12 cellular contexts compared by ENCODE assay signal in the genomic region with DNA sequence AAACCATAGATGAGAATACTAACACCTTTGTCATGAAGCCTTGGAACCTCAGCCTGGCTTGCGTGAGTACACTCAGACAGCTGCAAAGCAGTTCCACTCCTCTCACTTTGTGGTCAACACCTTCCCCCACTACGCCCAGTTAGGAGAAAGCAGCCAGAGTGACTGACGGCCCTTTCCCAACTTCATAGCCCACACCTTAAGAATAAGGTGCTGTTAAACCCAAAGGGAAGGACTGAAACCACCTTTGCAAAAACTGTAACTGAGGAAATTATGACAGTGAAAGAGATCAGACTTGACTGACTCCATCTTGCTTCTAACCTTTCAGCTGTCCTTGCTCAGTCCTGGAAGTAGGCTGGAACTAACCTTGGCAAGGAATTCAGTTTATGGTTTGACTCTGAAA. TPM values are rescaled to one million over a fixed set of nuclear protein-coding genes. Genes with fewer than 3 reads are reported as not detected.
DNase-seq lines count a peak whose midpoint lies in the region; ATAC-seq and FAIRE-seq lines count a peak whose summit lies in the region.
"Had no signal": no experiment of that assay in that cellular context is flagged by ENCODE, and none has a peak within 500 bp of the region (broad histone marks: within the 10 kb centered on the region; RNA-seq: fewer than 3 reads in every experiment).

No MANE protein-coding gene starts in this region.

- H3K4me3 ChIP-seq in neuronal stem cell (ENCODE audit: low read length in 2 of 2): no peak overlapping the region
- H3K4me3 ChIP-seq: gastroesophageal sphincter had no signal

- WGBS in neuronal stem cell (ENCODE audit: extremely low coverage in 2 of 2, insufficient read length in 2 of 2, insufficient replicate concordance in 1 of 2), 2 donors: no CpG with 5 or more reads among the region's 3 CpGs

- no peak overlapping the region for H2BK5ac ChIP-seq in neuronal stem cell (ENCODE audit: low read length)

- peak; percentile 89 for ATAC-seq in GM19023 (IDR thresholded peaks at IDR 0.05; ENCODE audit: unreplicated experiment)
- ATAC-seq in HG02610 (IDR thresholded peaks at IDR 0.05; ENCODE audit: unreplicated experiment): peak; percentile 95
- ATAC-seq: gastroesophageal sphincter, Panc1 had no signal

- peaks cover 0 to 2% (median 0%) of the 10 kb centered on the region in 3 experiments for H3K27me3 ChIP-seq in neuronal stem cell (ENCODE audit: control insufficient read depth in 3 of 3, insufficient read depth in 3 of 3, low read depth in 1 of 3, low read length in 3 of 3)
- H3K27me3 ChIP-seq: gastroesophageal sphincter had no signal

- no peak overlapping the region for H4K8ac ChIP-seq in neuronal stem cell (ENCODE audit: low read depth, low read length)

- H3K27ac Mint-ChIP-seq in activated CD4-positive, alpha-beta memory T cell treated with anti-CD3 and anti-CD28 coated beads, Interleukin-2, amount 10 ng/mL, durations not matched to agents 7 days and 5 days: peak overlapping the region; percentile 66

- CTCF ChIA-PET in activated CD4-positive, alpha-beta memory T cell treated with anti-CD3 and anti-CD28 coated beads, Interleukin-2, amount 10 ng/mL, durations not matched to agents 7 days and 5 days (lab: Charles Lee): interaction anchor here (2.0 kb wide), 1 partner anchor 27 kb away, joined by 10 read pairs; no protein-coding TSS in a partner anchor

- H3K4me1 ChIP-seq in neuronal stem cell (ENCODE audit: control insufficient read depth in 2 of 2, insufficient read depth in 1 of 2, low read depth in 1 of 2, low read length in 2 of 2): no peaks in the 10 kb centered on the region

- H3K18ac ChIP-seq in neuronal stem cell (ENCODE audit: low read length): no peak overlapping the region

- H3K4me1 Mint-ChIP-seq in activated CD4-positive, alpha-beta memory T cell treated with anti-CD3 and anti-CD28 coated beads, Interleukin-2, amount 10 ng/mL, durations not matched to agents 7 days and 5 days: peaks cover 43% of the 10 kb centered on the region

- H3K23ac ChIP-seq in neuronal stem cell (ENCODE audit: low read depth, low read length, poor library complexity): peak overlapping the region; percentile 37

- peaks cover 12 to 81% of the 10 kb centered on the region in 2 donors for H3K9me3 ChIP-seq in neuronal stem cell (replicated peaks in 1 of 2; ENCODE audit: control insufficient read depth in 2 of 2, insufficient read depth in 1 of 2, low read depth in 1 of 2, low read length in 2 of 2)
- H3K9me3 ChIP-seq: gastroesophageal sphincter had no signal

- no peak overlapping the region for H3K4ac ChIP-seq in neuronal stem cell (ENCODE audit: low read length)

- no peaks in the 10 kb centered on the region for H3K27me3 Mint-ChIP-seq in activated CD4-positive, alpha-beta memory T cell treated with anti-CD3 and anti-CD28 coated beads, Interleukin-2, amount 10 ng/mL, durations not matched to agents 7 days and 5 days

- peaks cover 8 to 36% of the 10 kb centered on the region in 2 donors for H3K36me3 ChIP-seq in neuronal stem cell (replicated peaks in 1 of 2; ENCODE audit: control insufficient read depth in 2 of 2, insufficient read depth in 2 of 2, low read length in 2 of 2)
- H3K36me3 ChIP-seq: gastroesophageal sphincter had no signal

- FAIRE-seq in RCC 7860 (lab: Jason Lieb, UNC): no peak

- H2BK12ac ChIP-seq in neuronal stem cell (ENCODE audit: low read length): no peak overlapping the region

- H3K9ac ChIP-seq in neuronal stem cell (ENCODE audit: low read depth, low read length, poor library complexity): no peak overlapping the region

- POLR2A ChIA-PET in activated CD4-positive, alpha-beta memory T cell treated with anti-CD3 and anti-CD28 coated beads, Interleukin-2, amount 10 ng/mL, durations not matched to agents 7 days and 5 days (lab: Charles Lee): interaction anchor here (0.8 to 1.7 kb wide), 4 partner anchors 10 to 232 kb away, joined by 3 to 8 read pairs (median 4); no protein-coding TSS in a partner anchor

- no peak overlapping the region for H2BK120ac ChIP-seq in neuronal stem cell (ENCODE audit: low read depth, low read length)

- H3K4me3 Mint-ChIP-seq in activated CD4-positive, alpha-beta memory T cell treated with anti-CD3 and anti-CD28 coated beads, Interleukin-2, amount 10 ng/mL, durations not matched to agents 7 days and 5 days: no peak overlapping the region

- no peak overlapping the region for H2AK5ac ChIP-seq in neuronal stem cell (ENCODE audit: low read depth, low read length)

- peaks cover 11% of the 10 kb centered on the region for H3K79me1 ChIP-seq in neuronal stem cell (ENCODE audit: low read depth, low read length)

- DNase-seq in activated CD4-positive, alpha-beta memory T cell treated with anti-CD3 and anti-CD28 coated beads, Interleukin-2, amount 10 ng/mL, durations not matched to agents 7 days and 5 days: peak; percentile 50
- DNase-seq in neuronal stem cell (ENCODE audit: low spot score) (no peak), RCC 7860 (ENCODE audit: low spot score) (no peak), SKM-1 treated with dmso at 0.1 percent for 144 hours (lab: John Stamatoyannopoulos, UW; ENCODE audit: unreplicated experiment) (no peak), glomerular visceral epithelial cell (ENCODE audit: extremely low spot score) (no peak), NCI-H82 treated with DMSO at 0.1 percent for 48 hours (lab: John Stamatoyannopoulos, UW; ENCODE audit: unreplicated experiment) (no peak)
- DNase-seq: amygdala, nucleus accumbens had no signal

- no peak overlapping the region for H3K14ac ChIP-seq in neuronal stem cell (ENCODE audit: low read length)

- H2AFZ ChIP-seq in neuronal stem cell (ENCODE audit: low read length): no peak overlapping the region

- H3K9me3 Mint-ChIP-seq in activated CD4-positive, alpha-beta memory T cell treated with anti-CD3 and anti-CD28 coated beads, Interleukin-2, amount 10 ng/mL, durations not matched to agents 7 days and 5 days: peaks cover 22% of the 10 kb centered on the region

- H2BK15ac ChIP-seq in neuronal stem cell (ENCODE audit: low read length): no peak overlapping the region

- H4K91ac ChIP-seq in neuronal stem cell (ENCODE audit: low read depth, low read length, poor library complexity): no peak overlapping the region

- H3K4me2 ChIP-seq in neuronal stem cell (ENCODE audit: insufficient read depth, low read length, poor library complexity, severe bottlenecking): no peak overlapping the region

- no peak overlapping the region for H3K27ac ChIP-seq in neuronal stem cell (replicated peaks; ENCODE audit: low read length)
- H3K27ac ChIP-seq: gastroesophageal sphincter had no signal

- H3K36me3 Mint-ChIP-seq in activated CD4-positive, alpha-beta memory T cell treated with anti-CD3 and anti-CD28 coated beads, Interleukin-2, amount 10 ng/mL, durations not matched to agents 7 days and 5 days (ENCODE audit: low read depth): peaks cover 75% of the 10 kb centered on the region

RNA-seq across cellular contexts. Expression of a gene that starts 13.7 kb away (rescaled TPM):
- total RNA-seq in activated CD4-positive, alpha-beta memory T cell treated with anti-CD3 and anti-CD28 coated beads, Interleukin-2, amount 10 ng/mL, durations not matched to agents 7 days and 5 days: 100 to 1,000 TPM; 106 to 109 TPM
- 16.8 TPM for polyA plus RNA-seq in neuronal stem cell (2013, experiment 1 of 2)
- polyA plus RNA-seq in neuronal stem cell (2013, experiment 2 of 2): 18.2 TPM
